1 cellular context compared by ENCODE assay signal in genomic region chr4:206054-206453, GRCh38.
TF ChIP-seq lines count a peak whose summit lies in the region.

No MANE protein-coding gene starts in this region.

TF ChIP-seq in H1, 55 proteins besides CTCF, POLR2A, EP300 and RAD21 (continued from another document):
- TF ChIP-seq CHD7 (IDR thresholded peaks at IDR 0.05; ENCODE audit: insufficient replicate concordance, low read length) (no peak), TBP (IDR thresholded peaks at IDR 0.05; ENCODE audit: low read depth, low read length) (no peak), CREB1 (IDR thresholded peaks at IDR 0.05) (no peak), GABPA (IDR thresholded peaks at IDR 0.05; ENCODE audit: borderline replicate concordance, insufficient read depth, low read length) (no peak), NANOG (IDR thresholded peaks at IDR 0.05; ENCODE audit: insufficient read depth, low read depth, low read length, poor library complexity, severe bottlenecking) (no peak), CTBP2 (IDR thresholded peaks at IDR 0.05; ENCODE audit: borderline replicate concordance, insufficient read depth, insufficient read length, low read length) (no peak), MAFK (IDR thresholded peaks at IDR 0.05; ENCODE audit: low read depth, low read length) (no peak), CEBPB (IDR thresholded peaks at IDR 0.05; ENCODE audit: low read depth, low read length) (no peak), RBBP5 (IDR thresholded peaks at IDR 0.05; ENCODE audit: borderline replicate concordance, low read depth, low read length) (no peak), SAP30 (IDR thresholded peaks at IDR 0.05; ENCODE audit: insufficient read depth, insufficient replicate concordance, low read length) (no peak), EZH2 (IDR thresholded peaks at IDR 0.05; ENCODE audit: low read depth, low read length, severe bottlenecking) (no peak), EGR1 (IDR thresholded peaks at IDR 0.05; ENCODE audit: borderline replicate concordance, low read depth, low read length) (no peak), FOSL1 (IDR thresholded peaks at IDR 0.05; ENCODE audit: insufficient read depth, low read depth, low read length) (no peak)
